17 cellular contexts compared by ENCODE assay signal in the genomic region with DNA sequence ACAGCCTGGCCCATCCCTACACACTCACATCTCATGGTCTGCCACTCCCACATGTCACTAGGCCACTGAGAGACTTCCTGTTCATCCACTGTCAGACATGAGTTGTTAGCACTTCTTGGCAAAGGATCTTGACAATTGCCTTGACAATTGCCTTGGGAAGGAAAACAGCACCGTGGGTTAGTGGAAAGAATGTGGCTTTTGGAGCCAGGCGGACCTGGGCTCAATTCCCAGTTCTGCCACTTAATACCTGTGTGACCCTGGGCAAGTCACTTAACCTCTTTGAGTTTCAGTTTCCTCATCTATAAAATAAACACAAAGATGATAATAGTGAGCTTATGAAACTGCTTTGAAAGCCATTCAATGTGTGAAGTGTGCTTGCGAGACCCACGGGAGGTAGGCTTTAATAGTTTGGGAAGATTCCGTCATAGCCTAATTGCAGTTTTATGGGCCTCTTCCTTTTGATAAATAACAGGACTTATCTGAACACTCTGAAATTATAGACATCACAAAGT.
DNase-seq lines count a peak whose midpoint lies in the region; ATAC-seq, FAIRE-seq and TF ChIP-seq lines count a peak whose summit lies in the region.
"Had no signal": no experiment of that assay in that cellular context is flagged by ENCODE, and none has a peak within 500 bp of the region (broad histone marks: within the 10 kb centered on the region; RNA-seq: fewer than 3 reads in every experiment).

No MANE protein-coding gene starts in this region.

- 42% methylated on average over 4 of the region's 5 CpGs for WGBS in right lobe of liver (ENCODE audit: insufficient coverage, low coverage, low lambda C conversion rate, missing lambda C conversion rate)
- 35% methylated on average over 5 of the region's 5 CpGs for WGBS in HepG2 (ENCODE audit: low lambda C conversion rate)
- 73% methylated on average over 5 of the region's 5 CpGs for WGBS in SK-N-SH (ENCODE audit: low lambda C conversion rate)

- H3K9me3 ChIP-seq in right lobe of liver: no peaks in the 10 kb centered on the region
- H3K9me3 ChIP-seq in HepG2 (ENCODE audit: low read length): no peaks in the 10 kb centered on the region
- H3K9me3 ChIP-seq in colonic mucosa: no peaks in the 10 kb centered on the region
- H3K9me3 ChIP-seq in left lung: no peaks in the 10 kb centered on the region
- no peaks in the 10 kb centered on the region for H3K9me3 ChIP-seq in SK-N-SH
- H3K9me3 ChIP-seq in effector memory CD4-positive, alpha-beta T cell (ENCODE audit: control insufficient read depth, low read length): no peaks in the 10 kb centered on the region

- in situ Hi-C loops in HepG2 (cut with HindIII; ENCODE audit: extremely low pct_ligation_motif_present, low pct_unique_long_range_greater_than_20kb): no loop called here

- TF ChIP-seq EP300 in HepG2 (IDR thresholded peaks at IDR 0.05; ENCODE audit: low read depth in 2 of 2, low read length in 2 of 2) (no peak), HepG2 (CRISPR knock-in tag; IDR thresholded peaks at IDR 0.05; ENCODE audit: borderline replicate concordance) (no peak), SK-N-SH (IDR thresholded peaks at IDR 0.05; ENCODE audit: borderline replicate concordance in 1 of 2, low read depth in 1 of 2, low read length in 1 of 2) (no peak)

- TF ChIP-seq CTCF in right lobe of liver (IDR thresholded peaks at IDR 0.05): no peak
- TF ChIP-seq CTCF in HepG2 (CRISPR knock-in tag; IDR thresholded peaks at IDR 0.05): no peak
- TF ChIP-seq CTCF in colonic mucosa (IDR thresholded peaks at IDR 0.05): no peak
- TF ChIP-seq CTCF in left lung (IDR thresholded peaks at IDR 0.05): no peak
- no peak for TF ChIP-seq CTCF in SK-N-SH (IDR thresholded peaks at IDR 0.05)

- H3K27ac ChIP-seq in right lobe of liver (no peak overlapping the region), HepG2 (ENCODE audit: extremely low read length, insufficient read depth, low read length) (no peak overlapping the region), colonic mucosa (no peak overlapping the region), left lung (no peak overlapping the region), SK-N-SH (ENCODE audit: low read depth in 2 of 2, low read length in 1 of 2) (no peak overlapping the region)
- no peak overlapping the region for H3K27ac ChIP-seq in effector memory CD4-positive, alpha-beta T cell (ENCODE audit: insufficient read depth, low read length, poor library complexity, severe bottlenecking)

- H3K36me3 ChIP-seq in right lobe of liver (no peaks in the 10 kb centered on the region), HepG2 (replicated peaks in 1 of 2; ENCODE audit: control insufficient read depth in 1 of 2, insufficient read depth in 2 of 2, low read length in 2 of 2) (no peaks in the 10 kb centered on the region), colonic mucosa (no peaks in the 10 kb centered on the region), left lung (no peaks in the 10 kb centered on the region), SK-N-SH (replicated peaks in 1 of 2; ENCODE audit: control insufficient read depth in 1 of 2, insufficient read depth in 2 of 2, low read length in 1 of 2) (no peaks in the 10 kb centered on the region)
- no peaks in the 10 kb centered on the region for H3K36me3 ChIP-seq in effector memory CD4-positive, alpha-beta T cell (ENCODE audit: control insufficient read depth, insufficient read depth, low read length)

- POLR2A ChIA-PET in HepG2 (lab: Yijun Ruan, JAX): no interaction called here
- POLR2A ChIA-PET in SK-N-SH (lab: Yijun Ruan, JAX): no interaction called here

- no peak overlapping the region for H3K4me3 ChIP-seq in right lobe of liver
- no peak overlapping the region for H3K4me3 ChIP-seq in HepG2 (replicated peaks in 1 of 3; ENCODE audit: insufficient read depth in 1 of 3, low read depth in 2 of 3, low read length in 3 of 3)
- no peak overlapping the region for H3K4me3 ChIP-seq in colonic mucosa
- no peak overlapping the region for H3K4me3 ChIP-seq in left lung
- H3K4me3 ChIP-seq in SK-N-SH (ENCODE audit: low read depth in 2 of 2, low read length in 1 of 2): no peak overlapping the region
- no peak overlapping the region for H3K4me3 ChIP-seq in effector memory CD4-positive, alpha-beta T cell (ENCODE audit: insufficient read depth, low read depth, low read length, poor library complexity, severe bottlenecking)

- H2AFZ ChIP-seq in HepG2 (ENCODE audit: low read length): no peak overlapping the region
- no peak overlapping the region for H2AFZ ChIP-seq in SK-N-SH (ENCODE audit: low read depth)

- H3F3A ChIP-seq in SK-N-SH (replicated peaks; ENCODE audit: insufficient read depth): no peaks in the 10 kb centered on the region

- no peak overlapping the region for H3K9ac ChIP-seq in HepG2 (ENCODE audit: insufficient read depth, low read depth, low read length)
- H3K9ac ChIP-seq in colonic mucosa (ENCODE audit: low read depth in 2 of 2, low read length in 2 of 2): no peak overlapping the region
- no peak overlapping the region for H3K9ac ChIP-seq in SK-N-SH

- TF ChIP-seq RAD21 in HepG2 (CRISPR knock-in tag; IDR thresholded peaks at IDR 0.05) (no peak), SK-N-SH (IDR thresholded peaks at IDR 0.05; ENCODE audit: low read length) (no peak)

- CTCF ChIA-PET in HepG2 (lab: Yijun Ruan, JAX; ENCODE audit: low intra/inter-chr PET ratio, low total read pairs): no interaction called here
- CTCF ChIA-PET in SK-N-SH (lab: Yijun Ruan, JAX): no interaction called here

- H3K27me3 ChIP-seq in right lobe of liver (no peaks in the 10 kb centered on the region), HepG2 (ENCODE audit: control insufficient read depth in 1 of 2, insufficient read depth in 2 of 2, low read length in 2 of 2) (peaks cover 0 to 9% of the 10 kb centered on the region in 2 experiments; a peak in 1 of 5 replicates), colonic mucosa (no peaks in the 10 kb centered on the region), left lung (no peaks in the 10 kb centered on the region), SK-N-SH (ENCODE audit: insufficient read depth) (no peaks in the 10 kb centered on the region)
- H3K27me3 ChIP-seq in effector memory CD4-positive, alpha-beta T cell (replicated peaks; ENCODE audit: control insufficient read depth, insufficient read depth, low read length, poor library complexity, severe bottlenecking): no peaks in the 10 kb centered on the region

- no peaks in the 10 kb centered on the region for H3K9me2 ChIP-seq in SK-N-SH

- no peak for DNase-seq in right lobe of liver
- no peak for DNase-seq in HepG2 (ENCODE audit: low spot score)
- peak; percentile 28 for DNase-seq in colonic mucosa
- DNase-seq in left lung: peak in 1 of 2 donors; percentile 50
- DNase-seq in SW 1271 (lab: John Stamatoyannopoulos, UW): no peak
- no peak for DNase-seq in NCI-H510A (lab: John Stamatoyannopoulos, UW)
- DNase-seq in SK-N-SH: no peak
- DNase-seq in effector memory CD4-positive, alpha-beta T cell: no peak
- DNase-seq: activated CD4-positive, alpha-beta T cell treated with anti-CD3 and anti-CD28 coated beads for 1 hour; DMS153; foreskin melanocyte; H7; Kasumi-1; NCI-H146; NCI-H510A treated with DMSO at 0.1 percent for 48 hours; SHP77 treated with DMSO at 0.1 percent for 48 hours; stimulated activated naive CD8-positive, alpha-beta T cell treated with anti-CD3 and anti-CD28 coated beads, Interleukin-15, Interleukin-2, amounts not matched to agents 100 U/mL and 50 U/mL, for 24 hours had no signal

- H3K4me2 ChIP-seq in HepG2 (ENCODE audit: low read depth, low read length) (no peak overlapping the region), SK-N-SH (no peak overlapping the region)

- H3K79me2 ChIP-seq in HepG2 (ENCODE audit: insufficient read depth, low read length): no peaks in the 10 kb centered on the region
- no peaks in the 10 kb centered on the region for H3K79me2 ChIP-seq in SK-N-SH (ENCODE audit: insufficient read depth)

- no peaks in the 10 kb centered on the region for H4K20me1 ChIP-seq in HepG2 (ENCODE audit: insufficient read depth, low read length)
- no peaks in the 10 kb centered on the region for H4K20me1 ChIP-seq in SK-N-SH (ENCODE audit: insufficient read depth)

- TF ChIP-seq POLR2A in right lobe of liver (IDR thresholded peaks at IDR 0.05) (no peak), HepG2 (IDR thresholded peaks at IDR 0.05; ENCODE audit: insufficient read depth in 1 of 2, low read depth in 2 of 2, low read length in 2 of 2) (no peak)

- H3K4me1 ChIP-seq in right lobe of liver (no peaks in the 10 kb centered on the region), HepG2 (ENCODE audit: insufficient read depth, low read length) (no peaks in the 10 kb centered on the region), colonic mucosa (no peaks in the 10 kb centered on the region), left lung (no peaks in the 10 kb centered on the region), SK-N-SH (ENCODE audit: control insufficient read depth in 1 of 2, insufficient read depth in 2 of 2, low read depth in 1 of 2, low read length in 1 of 2) (no peaks in the 10 kb centered on the region)
- no peaks in the 10 kb centered on the region for H3K4me1 ChIP-seq in effector memory CD4-positive, alpha-beta T cell (ENCODE audit: control insufficient read depth, insufficient read depth, low read length, poor library complexity, severe bottlenecking)

- no TSS peak for BruUV-seq in HepG2 (replicated peaks; lab: Mats Ljungman, UMichigan)

- peak; percentile 14 to 68 (median 40) for ATAC-seq in right lobe of liver
- ATAC-seq in HepG2: no peak
- peak; percentile 83 for ATAC-seq in left lung
- ATAC-seq: stimulated activated naive CD8-positive, alpha-beta T cell treated with anti-CD3 and anti-CD28 coated beads, Interleukin-15, Interleukin-2, amounts not matched to agents 100 U/mL and 50 U/mL, for 24 hours had no signal

- no peak for FAIRE-seq in HepG2 (lab: Jason Lieb, UNC)

- intact Hi-C loops in right lobe of liver (cut with DNase I) (no loop called here), HepG2 (cut with micrococcal nuclease; ENCODE audit: unreplicated experiment) (no loop called here), colonic mucosa (cut with DNase I) (no loop called here), left lung (cut with DNase I) (no loop called here)

TF ChIP-seq in HepG2, 621 proteins besides CTCF, POLR2A, EP300 and RAD21 (continues in another document):
- no peak for TF ChIP-seq TBX2 (CRISPR knock-in tag; IDR thresholded peaks at IDR 0.05; ENCODE audit: borderline replicate concordance)
- no peak for TF ChIP-seq ZBTB3 (CRISPR knock-in tag; IDR thresholded peaks at IDR 0.05; ENCODE audit: borderline replicate concordance, low read depth)
- TF ChIP-seq MLLT10 (CRISPR knock-in tag; IDR thresholded peaks at IDR 0.05): no peak
- no peak for TF ChIP-seq MXI1 (IDR thresholded peaks at IDR 0.05; ENCODE audit: borderline replicate concordance, low read depth, low read length)
- no peak for TF ChIP-seq TBP (CRISPR knock-in tag; IDR thresholded peaks at IDR 0.05)

TF ChIP-seq in SK-N-SH, 30 proteins besides CTCF, POLR2A, EP300 and RAD21:
- TF ChIP-seq RXRA (IDR thresholded peaks at IDR 0.05; ENCODE audit: borderline replicate concordance, low read depth) (no peak), FOXM1 (IDR thresholded peaks at IDR 0.05; ENCODE audit: low read depth) (no peak), JUND (IDR thresholded peaks at IDR 0.05) (no peak), SMC3 (IDR thresholded peaks at IDR 0.05; ENCODE audit: low read depth, low read length) (no peak)
TF ChIP-seq in SK-N-SH: peak in this region for 0.
